Comparison of ENCODE assay signal across 1 cellular context in genomic region chr10:129792864-129793263, GRCh38.
TF ChIP-seq lines count a peak whose summit lies in the region.

No MANE protein-coding gene starts in this region.

TF ChIP-seq in GM12878, 131 proteins besides CTCF, POLR2A, EP300 and RAD21 (continued from another document):
- no peak for TF ChIP-seq ELK1 (IDR thresholded peaks at IDR 0.05; ENCODE audit: low read depth, low read length)
